14 cellular contexts compared by ENCODE assay signal in the genomic region with DNA sequence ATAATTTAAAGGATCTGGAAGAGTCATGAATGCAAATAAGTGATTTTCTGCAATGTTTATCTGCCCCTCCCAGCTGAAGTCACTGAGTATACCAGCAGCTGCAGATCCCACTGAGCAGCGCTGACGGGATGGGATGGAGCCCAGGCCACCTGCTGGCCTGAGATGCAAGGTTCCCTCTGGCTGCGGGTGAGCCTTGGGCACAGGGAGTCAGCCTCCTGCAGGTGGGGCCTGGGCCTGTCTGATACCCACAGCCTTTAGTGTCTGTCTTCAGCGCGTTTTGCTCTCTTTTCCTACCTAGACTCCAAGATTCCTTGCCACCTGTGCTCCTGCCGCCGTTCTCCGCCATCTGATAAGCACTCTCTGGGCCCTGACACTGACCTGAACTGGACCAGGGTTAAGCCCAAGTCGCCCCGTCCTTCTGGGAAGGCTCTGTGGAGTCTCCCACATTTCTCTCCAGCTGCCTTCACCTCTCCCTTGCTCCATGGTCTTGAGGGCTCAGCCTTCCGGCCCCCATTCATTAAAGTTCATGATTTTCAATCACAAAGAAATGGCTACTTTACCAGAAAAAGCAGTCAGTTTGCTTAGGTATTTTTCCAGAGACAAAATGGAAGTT.
DNase-seq lines count a peak whose midpoint lies in the region; ATAC-seq and TF ChIP-seq lines count a peak whose summit lies in the region.
"Had no signal": no experiment of that assay in that cellular context is flagged by ENCODE, and none has a peak within 500 bp of the region (broad histone marks: within the 10 kb centered on the region; RNA-seq: fewer than 3 reads in every experiment).

No MANE protein-coding gene starts in this region.

- H3K27me3 ChIP-seq in right cardiac atrium (ENCODE audit: control insufficient read depth, insufficient read depth): no peaks in the 10 kb centered on the region
- no peaks in the 10 kb centered on the region for H3K27me3 ChIP-seq in RWPE2 (ENCODE audit: insufficient read depth, poor library complexity, severe bottlenecking)
- H3K27me3 ChIP-seq: heart right ventricle had no signal

- intact Hi-C loops in right cardiac atrium (cut with DNase I) (no loop called here), cardiac septum (cut with DNase I) (loop anchor here (5.0 to 10.0 kb wide), 3 partner anchors 219 to 338 kb away; no protein-coding TSS in a partner anchor)

- H3K27me3 Mint-ChIP-seq in glutamatergic neuron (ENCODE audit: unreplicated experiment): peaks cover 2% of the 10 kb centered on the region
- H3K27me3 Mint-ChIP-seq: activated naive CD4-positive, alpha-beta T cell treated with anti-CD3 and anti-CD28 coated beads, Interleukin-2, amount 50 U/mL, for 24 hours; CD4-positive, alpha-beta memory T cell; stimulated activated naive CD8-positive, alpha-beta T cell treated with anti-CD3 and anti-CD28 coated beads, Interleukin-15, Interleukin-2, amounts not matched to agents 100 ng/mL and 50 ng/mL, for 24 hours had no signal

- H3K4me1 ChIP-seq in right cardiac atrium (ENCODE audit: control insufficient read depth, insufficient read depth, low read length) (peaks cover 4% of the 10 kb centered on the region), RWPE2 (ENCODE audit: insufficient read depth, poor library complexity, severe bottlenecking) (no peaks in the 10 kb centered on the region)

- H3K27ac Mint-ChIP-seq in glutamatergic neuron (ENCODE audit: unreplicated experiment): no peak overlapping the region
- H3K27ac Mint-ChIP-seq: activated naive CD4-positive, alpha-beta T cell treated with anti-CD3 and anti-CD28 coated beads, Interleukin-2, amount 50 U/mL, for 24 hours; CD4-positive, alpha-beta memory T cell; stimulated activated naive CD8-positive, alpha-beta T cell treated with anti-CD3 and anti-CD28 coated beads, Interleukin-15, Interleukin-2, amounts not matched to agents 100 ng/mL and 50 ng/mL, for 24 hours had no signal

- no peaks in the 10 kb centered on the region for H3K9me3 Mint-ChIP-seq in glutamatergic neuron (ENCODE audit: unreplicated experiment)

- peaks cover 9% of the 10 kb centered on the region for H3K4me1 Mint-ChIP-seq in glutamatergic neuron (ENCODE audit: low read depth, unreplicated experiment)
- H3K4me1 Mint-ChIP-seq: activated naive CD4-positive, alpha-beta T cell treated with anti-CD3 and anti-CD28 coated beads, Interleukin-2, amount 50 U/mL, for 24 hours; CD4-positive, alpha-beta memory T cell had no signal

- H3K9me3 ChIP-seq in right cardiac atrium (ENCODE audit: control insufficient read depth, low read length) (no peaks in the 10 kb centered on the region), RWPE2 (ENCODE audit: severe bottlenecking) (no peaks in the 10 kb centered on the region)
- H3K9me3 ChIP-seq: heart right ventricle had no signal

- TF ChIP-seq CTCF in RWPE2 (IDR thresholded peaks at IDR 0.05; ENCODE audit: poor library complexity, severe bottlenecking): peak; percentile 46
- TF ChIP-seq CTCF in glutamatergic neuron (IDR thresholded peaks at IDR 0.05; ENCODE audit: partially characterized antibody, unreplicated experiment): peak; percentile 54

- no peaks in the 10 kb centered on the region for H3K36me3 ChIP-seq in RWPE2 (ENCODE audit: low read depth)
- H3K36me3 ChIP-seq: heart right ventricle had no signal

- ATAC-seq in right cardiac atrium (peak; percentile 40 to 65), RWPE2 (ENCODE audit: low read depth) (peak; percentile 93), GM21576 (IDR thresholded peaks at IDR 0.05; ENCODE audit: unreplicated experiment) (no peak), GM18502 (IDR thresholded peaks at IDR 0.05; ENCODE audit: poor library complexity, unreplicated experiment) (no peak)

- H3K27ac ChIP-seq in right cardiac atrium (ENCODE audit: low read length) (no peak overlapping the region), RWPE2 (ENCODE audit: poor library complexity, severe bottlenecking) (no peak overlapping the region)
- H3K27ac ChIP-seq: SK-N-MC had no signal

- no peaks in the 10 kb centered on the region for H3K36me3 Mint-ChIP-seq in glutamatergic neuron (ENCODE audit: unreplicated experiment)
- H3K36me3 Mint-ChIP-seq: activated naive CD4-positive, alpha-beta T cell treated with anti-CD3 and anti-CD28 coated beads, Interleukin-2, amount 50 U/mL, for 24 hours; CD4-positive, alpha-beta memory T cell had no signal

- no peak overlapping the region for H3K4me3 ChIP-seq in right cardiac atrium (ENCODE audit: low read length)
- H3K4me3 ChIP-seq in RWPE2 (ENCODE audit: severe bottlenecking): no peak overlapping the region
- H3K4me3 ChIP-seq: heart right ventricle, SK-N-MC had no signal

- WGBS in right cardiac atrium: 84% methylated on average over 11 of the region's 11 CpGs

- H3K4me3 Mint-ChIP-seq in glutamatergic neuron (ENCODE audit: unreplicated experiment): no peak overlapping the region
- H3K4me3 Mint-ChIP-seq: activated naive CD4-positive, alpha-beta T cell treated with anti-CD3 and anti-CD28 coated beads, Interleukin-2, amount 50 U/mL, for 24 hours; CD4-positive, alpha-beta memory T cell; stimulated activated naive CD8-positive, alpha-beta T cell treated with anti-CD3 and anti-CD28 coated beads, Interleukin-15, Interleukin-2, amounts not matched to agents 100 ng/mL and 50 ng/mL, for 24 hours had no signal

- DNase-seq in right cardiac atrium (peak in 1 of 3 donors; percentile 43), cardiac septum (ENCODE audit: low spot score) (no peak), RWPE2 (ENCODE audit: low spot score) (no peak), glutamatergic neuron (peak; percentile 65), cerebellar cortex (ENCODE audit: low spot score) (no peak)
- no peak for DNase-seq in activated CD4-positive, alpha-beta T cell treated with anti-CD3 and anti-CD28 coated beads, Interleukin-2, amount 50 U/mL, for 4 hours
- DNase-seq: CD4-positive, alpha-beta memory T cell; heart right ventricle; retina had no signal

Comparison
In these comparisons a context has a peak if more than half of its experiments do, and no peak if none do; other contexts are left out.
1. ATAC-seq: peak in right cardiac atrium (2 of 2) and RWPE2 (single experiment); none in GM21576 (single experiment) and GM18502 (single experiment).